15 cellular contexts compared by ENCODE assay signal in the genomic region with DNA sequence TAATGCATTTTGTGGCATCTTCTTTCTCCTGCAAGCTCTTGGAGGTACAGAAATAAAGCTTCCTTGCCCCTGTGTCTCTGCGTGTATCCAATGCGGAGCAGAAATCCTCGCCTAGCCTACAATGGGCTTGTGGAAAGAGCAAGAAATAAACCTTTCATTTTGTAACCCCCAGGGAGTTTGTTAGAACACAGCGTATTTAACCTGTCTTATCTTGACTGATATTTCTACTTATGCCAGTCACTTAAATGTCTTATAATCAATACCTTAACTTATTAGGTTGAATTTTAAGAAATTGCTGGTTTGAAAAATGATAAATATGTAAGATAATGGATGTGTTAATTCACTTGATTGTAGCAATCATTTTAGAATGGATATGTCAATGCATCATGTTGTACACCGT.
A peak's percentile ranks its signal among the peaks of the same experiment; 100 is the strongest.
DNase-seq lines count a peak whose midpoint lies in the region; ATAC-seq and TF ChIP-seq lines count a peak whose summit lies in the region.
"Had no signal": no experiment of that assay in that cellular context is flagged by ENCODE, and none has a peak within 500 bp of the region (broad histone marks: within the 10 kb centered on the region; RNA-seq: fewer than 3 reads in every experiment).

No MANE protein-coding gene starts in this region.

- H2AK5ac ChIP-seq in trophoblast cell (ENCODE audit: low read length): no peak overlapping the region

- H2AFZ ChIP-seq in mammary epithelial cell (ENCODE audit: low read depth, low read length) (no peak overlapping the region), hepatocyte (peak overlapping the region; percentile 2), trophoblast cell (ENCODE audit: insufficient read depth, low read length, poor library complexity) (no peak overlapping the region)

- dilution Hi-C loops in mammary epithelial cell (cut with HindIII; ENCODE audit: low sequenced_read_pairs): no loop called here

- H3K27ac ChIP-seq in mammary epithelial cell (ENCODE audit: insufficient read depth, low read depth, low read length) (no peak overlapping the region), hepatocyte (peak overlapping the region; percentile 12), left lung (no peak overlapping the region), trophoblast cell (ENCODE audit: low read depth, low read length) (no peak overlapping the region)
- H3K27ac ChIP-seq: 22Rv1, BLaER1, HL-60 had no signal

- H3K4me2 ChIP-seq in mammary epithelial cell (ENCODE audit: insufficient read depth, low read depth, low read length) (no peak overlapping the region), hepatocyte (no peak overlapping the region), trophoblast cell (ENCODE audit: low read length) (no peak overlapping the region)
- H3K4me2 ChIP-seq: BLaER1 had no signal

- no peak overlapping the region for H4K91ac ChIP-seq in trophoblast cell (ENCODE audit: low read depth, low read length)

- H4K20me1 ChIP-seq in mammary epithelial cell (ENCODE audit: insufficient read depth, low read length) (no peaks in the 10 kb centered on the region), hepatocyte (ENCODE audit: insufficient read depth, poor library complexity, severe bottlenecking) (no peaks in the 10 kb centered on the region)
- H4K20me1 ChIP-seq: BLaER1 had no signal

- H3K9me2 ChIP-seq in hepatocyte (replicated peaks; ENCODE audit: insufficient read depth): no peaks in the 10 kb centered on the region

- no peak overlapping the region for H2BK5ac ChIP-seq in trophoblast cell (ENCODE audit: low read depth, low read length, poor library complexity)

- H2BK120ac ChIP-seq in trophoblast cell (ENCODE audit: insufficient read depth, low read length, poor library complexity): no peak overlapping the region

- H3K36me3 ChIP-seq in mammary epithelial cell (ENCODE audit: insufficient read depth, low read length) (no peaks in the 10 kb centered on the region), hepatocyte (replicated peaks; ENCODE audit: insufficient read depth, low read depth) (no peaks in the 10 kb centered on the region), left lung (no peaks in the 10 kb centered on the region), trophoblast cell (ENCODE audit: control insufficient read depth in 1 of 2, insufficient read depth in 2 of 2, low read length in 2 of 2) (no peaks in the 10 kb centered on the region)
- H3K36me3 ChIP-seq: BLaER1 had no signal

- TF ChIP-seq CTCF in MCF 10A (IDR thresholded peaks at IDR 0.05; ENCODE audit: unreplicated experiment): no peak
- no peak for TF ChIP-seq CTCF in mammary epithelial cell (conservative IDR thresholded peaks at IDR 0.05 in 1 of 2, IDR thresholded peaks at IDR 0.05 in 1 of 2; ENCODE audit: extremely low read depth in 1 of 2, insufficient read depth in 1 of 2, low read depth in 1 of 2, low read length in 2 of 2)
- no peak for TF ChIP-seq CTCF in hepatocyte (IDR thresholded peaks at IDR 0.05; ENCODE audit: poor library complexity)
- no peak for TF ChIP-seq CTCF in nephron (IDR thresholded peaks at IDR 0.05; ENCODE audit: unreplicated experiment in 3 of 3)
- no peak for TF ChIP-seq CTCF in left lung (IDR thresholded peaks at IDR 0.05)

- CTCF ChIA-PET in MCF 10A (lab: Yijun Ruan, JAX): interaction anchor here (0.6 to 0.7 kb wide), 2 partner anchors 39 to 381 kb away, joined by 3 read pairs; no protein-coding TSS in a partner anchor
- CTCF ChIA-PET in mammary epithelial cell (lab: Charles Lee; ENCODE audit: low non-redundant PET): no interaction called here

- H3K4ac ChIP-seq in trophoblast cell (ENCODE audit: low read depth, low read length): no peak overlapping the region

- H3K4me1 ChIP-seq in mammary epithelial cell (ENCODE audit: insufficient read depth, low read length): peaks cover 26% of the 10 kb centered on the region
- peaks cover 6% of the 10 kb centered on the region for H3K4me1 ChIP-seq in hepatocyte (ENCODE audit: insufficient read depth)
- no peaks in the 10 kb centered on the region for H3K4me1 ChIP-seq in left lung
- H3K4me1 ChIP-seq in trophoblast cell (ENCODE audit: control insufficient read depth in 1 of 2, insufficient read depth in 2 of 2, low read length in 2 of 2): no peaks in the 10 kb centered on the region
- H3K4me1 ChIP-seq: BLaER1 had no signal

- H3K27me3 ChIP-seq in mammary epithelial cell (ENCODE audit: insufficient read depth, low read length): no peaks in the 10 kb centered on the region
- H3K27me3 ChIP-seq in hepatocyte: no peaks in the 10 kb centered on the region
- no peaks in the 10 kb centered on the region for H3K27me3 ChIP-seq in left lung
- no peaks in the 10 kb centered on the region for H3K27me3 ChIP-seq in trophoblast cell (ENCODE audit: insufficient read depth, low read length)
- H3K27me3 ChIP-seq: BLaER1 had no signal

- peaks cover 18% of the 10 kb centered on the region for H3K4me1 Mint-ChIP-seq in MCF 10A (ENCODE audit: insufficient read depth, unreplicated experiment)
- H3K4me1 Mint-ChIP-seq in nephron: no peaks in the 10 kb centered on the region
- H3K4me1 Mint-ChIP-seq: CD8-positive, alpha-beta memory T cell had no signal

- no peak overlapping the region for H4K12ac ChIP-seq in trophoblast cell (ENCODE audit: low read depth, low read length)

- no peak overlapping the region for H2BK12ac ChIP-seq in trophoblast cell (ENCODE audit: low read length)

- in situ Hi-C loops in mammary epithelial cell (cut with MboI; ENCODE audit: low sequenced_read_pairs in 2 of 2): no loop called here

- H3K27me3 Mint-ChIP-seq in MCF 10A (ENCODE audit: insufficient read depth, unreplicated experiment) (no peaks in the 10 kb centered on the region), nephron (ENCODE audit: low read depth) (no peaks in the 10 kb centered on the region)
- H3K27me3 Mint-ChIP-seq: CD8-positive, alpha-beta memory T cell had no signal

- H3K27ac Mint-ChIP-seq in MCF 10A (ENCODE audit: low read depth, unreplicated experiment) (peak overlapping the region; percentile 79), nephron (peak overlapping the region in 2 of 3 experiments; percentile 21 to 56)
- H3K27ac Mint-ChIP-seq: CD8-positive, alpha-beta memory T cell had no signal

- no peak overlapping the region for H3K9ac ChIP-seq in mammary epithelial cell (ENCODE audit: insufficient read depth, low read length)
- H3K9ac ChIP-seq in trophoblast cell (ENCODE audit: low read length): no peak overlapping the region
- H3K9ac ChIP-seq: BLaER1 had no signal

- H3K36me3 Mint-ChIP-seq in MCF 10A (ENCODE audit: insufficient read depth, unreplicated experiment) (no peaks in the 10 kb centered on the region), nephron (ENCODE audit: low read depth) (no peaks in the 10 kb centered on the region)
- H3K36me3 Mint-ChIP-seq: CD8-positive, alpha-beta memory T cell had no signal

- no peaks in the 10 kb centered on the region for H3K79me1 ChIP-seq in trophoblast cell (ENCODE audit: low read length)

- no peak for DNase-seq in MCF 10A (ENCODE audit: unreplicated experiment)
- no peak for DNase-seq in mammary epithelial cell
- DNase-seq in hepatocyte (ENCODE audit: low spot score): no peak
- no peak for DNase-seq in left lung
- DNase-seq in NCI-H2029 treated with DMSO at 0.1 percent for 48 hours (lab: John Stamatoyannopoulos, UW): no peak
- DNase-seq in DMS153 treated with DMSO at 0.1 percent for 48 hours (lab: John Stamatoyannopoulos, UW; ENCODE audit: unreplicated experiment): no peak
- no peak for DNase-seq in trophoblast cell
- DNase-seq: AML-193; Caco-2; CD8-positive, alpha-beta memory T cell; HCEC 1CT had no signal

- 99% methylated on average over 5 of the region's 5 CpGs for WGBS in mammary epithelial cell (ENCODE audit: low coverage, missing lambda C conversion rate)
- WGBS in hepatocyte (ENCODE audit: low lambda C conversion rate, missing lambda C conversion rate): 66% methylated on average over 5 of the region's 5 CpGs
- no CpG with 5 or more reads among the region's 5 CpGs for WGBS in trophoblast cell (ENCODE audit: extremely low coverage, insufficient coverage, insufficient read length)

- H3K9me3 Mint-ChIP-seq in MCF 10A (ENCODE audit: unreplicated experiment): no peaks in the 10 kb centered on the region
- peaks cover 6% of the 10 kb centered on the region for H3K9me3 Mint-ChIP-seq in nephron

- H3K4me3 ChIP-seq in mammary epithelial cell (replicated peaks in 1 of 3; ENCODE audit: insufficient read depth in 1 of 3, low read depth in 2 of 3, low read length in 3 of 3) (no peak overlapping the region), hepatocyte (no peak overlapping the region), left lung (no peak overlapping the region), trophoblast cell (ENCODE audit: low read depth, low read length) (no peak overlapping the region)
- H3K4me3 ChIP-seq: BLaER1 had no signal

- intact Hi-C loops in MCF 10A (cut with micrococcal nuclease) (no loop called here), mammary epithelial cell (cut with micrococcal nuclease) (loop anchor here (5.0 kb wide), 1 partner anchor 381 kb away; no protein-coding TSS in a partner anchor), left lung (cut with DNase I) (no loop called here)

- H3K79me2 ChIP-seq in mammary epithelial cell (ENCODE audit: insufficient read depth, low read length): no peaks in the 10 kb centered on the region
- no peaks in the 10 kb centered on the region for H3K79me2 ChIP-seq in hepatocyte
- no peaks in the 10 kb centered on the region for H3K79me2 ChIP-seq in trophoblast cell (ENCODE audit: control insufficient read depth, insufficient read depth, low read length, poor library complexity)

- H3K9me3 ChIP-seq in mammary epithelial cell (replicated peaks; ENCODE audit: insufficient read depth, low read length): no peaks in the 10 kb centered on the region
- no peaks in the 10 kb centered on the region for H3K9me3 ChIP-seq in hepatocyte (ENCODE audit: low read depth)
- H3K9me3 ChIP-seq in left lung: no peaks in the 10 kb centered on the region
- H3K9me3 ChIP-seq in trophoblast cell (ENCODE audit: insufficient read depth, low read depth, low read length): no peaks in the 10 kb centered on the region
- H3K9me3 ChIP-seq: BLaER1 had no signal

- H3K14ac ChIP-seq in trophoblast cell (ENCODE audit: low read length): no peak overlapping the region

- no peak overlapping the region for H4K8ac ChIP-seq in trophoblast cell (ENCODE audit: low read depth, low read length)

- no TSS peak for BruUV-seq in MCF 10A (replicated peaks; lab: Mats Ljungman, UMichigan)
- BruUV-seq in mammary epithelial cell (replicated peaks; lab: Mats Ljungman, UMichigan): no TSS peak

- POLR2A ChIA-PET in MCF 10A (lab: Yijun Ruan, JAX): interaction anchor here (0.9 to 2.6 kb wide), 7 partner anchors 8 to 625 kb away, joined by 3 to 20 read pairs (median 3); no protein-coding TSS in a partner anchor

- H3K23ac ChIP-seq in trophoblast cell (ENCODE audit: low read length): no peak overlapping the region

- ATAC-seq in left lung: no peak

- H3K4me3 Mint-ChIP-seq in MCF 10A (ENCODE audit: unreplicated experiment) (no peak overlapping the region), nephron (no peak overlapping the region)
- H3K4me3 Mint-ChIP-seq: CD8-positive, alpha-beta memory T cell had no signal

- no peak overlapping the region for H3K18ac ChIP-seq in trophoblast cell (ENCODE audit: low read length)
